Comparison of ENCODE assay signal across 1 cellular context in genomic region chr10:63348210-63348850, GRCh38.
TF ChIP-seq lines count a peak whose summit lies in the region.

No MANE protein-coding gene starts in this region.

TF ChIP-seq in K562, 482 proteins besides CTCF, POLR2A, EP300 and RAD21 (continued from another document):
- TF ChIP-seq CLOCK (CRISPR knock-in tag; IDR thresholded peaks at IDR 0.05; ENCODE audit: borderline replicate concordance) (no peak), NR1H2 (CRISPR knock-in tag; IDR thresholded peaks at IDR 0.05) (no peak)
